In the genomic region with DNA sequence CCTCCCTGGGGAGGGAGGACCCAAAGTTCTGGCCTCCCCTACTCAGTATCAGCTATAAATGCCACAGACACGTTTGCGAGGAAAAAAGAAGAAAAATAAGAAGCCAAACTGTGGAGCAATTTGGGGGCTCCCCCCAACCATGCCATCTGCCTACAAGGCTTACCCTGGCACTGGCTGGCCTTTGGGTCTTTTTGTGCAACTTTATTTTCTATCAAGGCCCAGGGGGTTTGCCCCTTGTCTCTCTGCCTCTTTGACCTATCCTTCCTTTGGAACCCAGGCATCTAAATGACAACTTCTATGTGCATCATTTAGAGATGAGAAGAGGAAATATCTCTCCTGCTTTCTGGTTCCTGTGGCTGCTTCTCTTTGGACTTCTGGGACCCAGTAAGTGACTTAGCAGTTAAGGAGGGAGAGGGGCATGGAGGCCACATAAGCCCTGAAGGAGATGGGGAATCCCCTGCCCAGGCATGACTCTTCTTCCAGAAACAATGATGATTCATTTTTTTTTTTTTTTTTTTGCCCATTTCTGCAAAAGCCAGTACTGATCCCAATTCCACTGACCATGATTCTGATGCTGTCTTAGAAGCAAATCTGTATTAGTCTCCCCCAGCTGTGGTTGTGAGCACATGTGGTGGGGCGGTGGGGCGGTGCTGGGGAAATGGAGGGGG, we compare ENCODE assay signal across 16 cellular contexts. TPM values are rescaled to one million over a fixed set of nuclear protein-coding genes. Genes with fewer than 3 reads are reported as not detected.
A peak's percentile ranks its signal among the peaks of the same experiment; 100 is the strongest.
DNase-seq lines count a peak whose midpoint lies in the region; TF ChIP-seq lines count a peak whose summit lies in the region.
"Had no signal": no experiment of that assay in that cellular context is flagged by ENCODE, and none has a peak within 500 bp of the region (broad histone marks: within the 10 kb centered on the region; RNA-seq: fewer than 3 reads in every experiment).

TSS of gene MUC22 (plus strand) at position 82 of the 668 bp plus-strand sequence. CDS start at position 315, 233 bp downstream.

- peak within 1 kb of the TSS; percentile 11 for H4K91ac ChIP-seq in neuronal stem cell (ENCODE audit: low read depth, low read length, poor library complexity)

- 70% methylated on average over 4 of the region's 4 CpGs for WGBS in mammary epithelial cell (ENCODE audit: low coverage, missing lambda C conversion rate)
- WGBS in neuronal stem cell (ENCODE audit: extremely low coverage in 2 of 2, insufficient read length in 2 of 2, insufficient replicate concordance in 1 of 2), 2 donors: no CpG with 5 or more reads among the region's 4 CpGs
- 80 to 85% methylated on average over 4 of the region's 4 CpGs for WGBS in testis, 2 donors
- whole genome bisulfite sequencing in esophagus squamous epithelium, 2 donors: 79 to 80% methylated on average over 3 to 4 of the region's 4 CpGs

- H3K27me3 ChIP-seq in mammary epithelial cell (ENCODE audit: insufficient read depth, low read length) (no peaks in the 10 kb centered on the region), neuronal stem cell (ENCODE audit: control insufficient read depth in 3 of 3, insufficient read depth in 3 of 3, low read depth in 1 of 3, low read length in 3 of 3) (no peaks in the 10 kb centered on the region), testis (no peaks in the 10 kb centered on the region), esophagus squamous epithelium (peaks cover 0 to 24% (median 0%) of the 10 kb centered on the region in 4 donors)

- H2BK120ac ChIP-seq in neuronal stem cell (ENCODE audit: low read depth, low read length): no peak within 1 kb of the TSS

- dilution Hi-C loops in mammary epithelial cell (cut with HindIII; ENCODE audit: low sequenced_read_pairs): no loop called here

- H3K4me2 ChIP-seq in mammary epithelial cell (ENCODE audit: insufficient read depth, low read depth, low read length): no peak within 1 kb of the TSS
- H3K4me2 ChIP-seq in neuronal stem cell (ENCODE audit: insufficient read depth, low read length, poor library complexity, severe bottlenecking): no peak within 1 kb of the TSS

- no peak within 1 kb of the TSS for H3K23ac ChIP-seq in neuronal stem cell (ENCODE audit: low read depth, low read length, poor library complexity)

- TF ChIP-seq POLR2A in testis (IDR thresholded peaks at IDR 0.05) (no peak), esophagus squamous epithelium (IDR thresholded peaks at IDR 0.05) (no peak)

- no peaks in the 10 kb centered on the region for H3K79me2 ChIP-seq in mammary epithelial cell (ENCODE audit: insufficient read depth, low read length)

- H4K20me1 ChIP-seq in mammary epithelial cell (ENCODE audit: insufficient read depth, low read length): no peaks in the 10 kb centered on the region

- H3K14ac ChIP-seq in neuronal stem cell (ENCODE audit: low read length): no peak within 1 kb of the TSS

- H3K18ac ChIP-seq in neuronal stem cell (ENCODE audit: low read length): no peak within 1 kb of the TSS

- no peak within 1 kb of the TSS for H3K4ac ChIP-seq in neuronal stem cell (ENCODE audit: low read length)

- H3K27ac ChIP-seq in mammary epithelial cell (ENCODE audit: insufficient read depth, low read depth, low read length) (no peak within 1 kb of the TSS), neuronal stem cell (replicated peaks; ENCODE audit: low read length) (no peak within 1 kb of the TSS), testis (no peak within 1 kb of the TSS), esophagus squamous epithelium (peak within 1 kb of the TSS in 1 of 4 donors; percentile 33)
- H3K27ac ChIP-seq: lower lobe of right lung, prostate gland had no signal

- BruUV-seq in mammary epithelial cell (replicated peaks; lab: Mats Ljungman, UMichigan): no TSS peak

- TF ChIP-seq CTCF in AG10803 (conservative IDR thresholded peaks at IDR 0.05; ENCODE audit: low read length): no peak
- TF ChIP-seq CTCF in HFF-Myc (IDR thresholded peaks at IDR 0.05; ENCODE audit: low read depth, low read length, missing control alignments): no peak
- no peak for TF ChIP-seq CTCF in mammary epithelial cell (conservative IDR thresholded peaks at IDR 0.05 in 1 of 2, IDR thresholded peaks at IDR 0.05 in 1 of 2; ENCODE audit: extremely low read depth in 1 of 2, insufficient read depth in 1 of 2, low read depth in 1 of 2, low read length in 2 of 2)
- TF ChIP-seq CTCF in testis (IDR thresholded peaks at IDR 0.05): no peak
- no peak for TF ChIP-seq CTCF in esophagus squamous epithelium (IDR thresholded peaks at IDR 0.05)

- H2BK12ac ChIP-seq in neuronal stem cell (ENCODE audit: low read length): no peak within 1 kb of the TSS

- H2AK5ac ChIP-seq in neuronal stem cell (ENCODE audit: low read depth, low read length): no peak within 1 kb of the TSS

- no peak within 1 kb of the TSS for H4K8ac ChIP-seq in neuronal stem cell (ENCODE audit: low read depth, low read length)

- in situ Hi-C loops in mammary epithelial cell (cut with MboI; ENCODE audit: low sequenced_read_pairs in 2 of 2): no loop called here

- H3K9ac ChIP-seq in mammary epithelial cell (ENCODE audit: insufficient read depth, low read length) (no peak within 1 kb of the TSS), neuronal stem cell (ENCODE audit: low read depth, low read length, poor library complexity) (no peak within 1 kb of the TSS)

- H3K4me3 ChIP-seq in AG10803 (ENCODE audit: low read length) (no peak within 1 kb of the TSS), HFF-Myc (replicated peaks; ENCODE audit: low read depth, low read length) (no peak within 1 kb of the TSS), mammary epithelial cell (replicated peaks in 1 of 3; ENCODE audit: insufficient read depth in 1 of 3, low read depth in 2 of 3, low read length in 3 of 3) (no peak within 1 kb of the TSS), neuronal stem cell (ENCODE audit: low read length in 2 of 2) (no peak within 1 kb of the TSS), testis (no peak within 1 kb of the TSS), esophagus squamous epithelium (no peak within 1 kb of the TSS)
- H3K4me3 ChIP-seq: lower lobe of right lung, prostate gland had no signal

- H2BK5ac ChIP-seq in neuronal stem cell (ENCODE audit: low read length): no peak within 1 kb of the TSS

- H3K79me1 ChIP-seq in neuronal stem cell (ENCODE audit: low read depth, low read length): peaks cover 2% of the 10 kb centered on the region

- H3K4me1 ChIP-seq in mammary epithelial cell (ENCODE audit: insufficient read depth, low read length) (peaks cover 20% of the 10 kb centered on the region), neuronal stem cell (ENCODE audit: control insufficient read depth in 2 of 2, insufficient read depth in 1 of 2, low read depth in 1 of 2, low read length in 2 of 2) (no peaks in the 10 kb centered on the region), testis (no peaks in the 10 kb centered on the region), esophagus squamous epithelium (peaks cover 3 to 31% (median 4%) of the 10 kb centered on the region in 3 donors)
- H3K4me1 ChIP-seq: prostate gland had no signal

- no peak within 1 kb of the TSS for H2BK15ac ChIP-seq in neuronal stem cell (ENCODE audit: low read length)

- intact Hi-C loops in mammary epithelial cell (cut with micrococcal nuclease): no loop called here
- intact Hi-C loops in testis (cut with DNase I; ENCODE audit: low total_unique reads): no loop called here
- intact Hi-C loops in esophagus squamous epithelium (cut with DNase I): no loop called here

- H2AFZ ChIP-seq in mammary epithelial cell (ENCODE audit: low read depth, low read length): no peak within 1 kb of the TSS
- H2AFZ ChIP-seq in neuronal stem cell (ENCODE audit: low read length): no peak within 1 kb of the TSS

- H3K36me3 ChIP-seq in mammary epithelial cell (ENCODE audit: insufficient read depth, low read length) (no peaks in the 10 kb centered on the region), neuronal stem cell (replicated peaks in 1 of 2; ENCODE audit: control insufficient read depth in 2 of 2, insufficient read depth in 2 of 2, low read length in 2 of 2) (no peaks in the 10 kb centered on the region), testis (ENCODE audit: low read depth, missing control alignments) (no peaks in the 10 kb centered on the region), esophagus squamous epithelium (no peaks in the 10 kb centered on the region)
- H3K36me3 ChIP-seq: lower lobe of right lung, prostate gland had no signal

- peak; percentile 36 for DNase-seq in AG10803 (ENCODE audit: low read depth)
- peak; percentile 4 for DNase-seq in HFF-Myc (ENCODE audit: extremely low read depth, low read depth)
- DNase-seq in mammary epithelial cell: peak; percentile 69
- no peak for DNase-seq in neuronal stem cell (ENCODE audit: low spot score)
- DNase-seq in NK-92 (lab: John Stamatoyannopoulos, UW; ENCODE audit: unreplicated experiment): no peak
- DNase-seq in testis: no peak
- DNase-seq in GDM1 (lab: John Stamatoyannopoulos, UW): no peak
- no peak for DNase-seq in esophagus squamous epithelium (lab: John Stamatoyannopoulos, UW)
- DNase-seq: DMS79, glutamatergic neuron, lower lobe of right lung, NCI-H1417 had no signal

- H3K9me3 ChIP-seq in mammary epithelial cell (replicated peaks; ENCODE audit: insufficient read depth, low read length) (no peaks in the 10 kb centered on the region), neuronal stem cell (replicated peaks in 1 of 2; ENCODE audit: control insufficient read depth in 2 of 2, insufficient read depth in 1 of 2, low read depth in 1 of 2, low read length in 2 of 2) (no peaks in the 10 kb centered on the region), testis (no peaks in the 10 kb centered on the region), esophagus squamous epithelium (no peaks in the 10 kb centered on the region)
- H3K9me3 ChIP-seq: lower lobe of right lung, prostate gland had no signal

- CTCF ChIA-PET in mammary epithelial cell (lab: Charles Lee; ENCODE audit: low non-redundant PET): no interaction called here

RNA-seq across cellular contexts. Expression of gene MUC22, which starts in this region (rescaled TPM):
- total RNA-seq in mammary epithelial cell: not detected
- not detected for polyA plus RNA-seq in mammary epithelial cell
- not detected for polyA minus RNA-seq in mammary epithelial cell
- polyA plus RNA-seq in neuronal stem cell (2013, experiment 1 of 2): not detected
- polyA plus RNA-seq in neuronal stem cell (2013, experiment 2 of 2): not detected
- total RNA-seq in testis: under 1 TPM; 0.31 to 0.87 TPM
- 0.21 TPM for polyA plus RNA-seq in testis (ENCODE audit: insufficient read depth, low read depth, low replicate concordance)
- total RNA-seq in esophagus squamous epithelium: 10 to 100 TPM in 1 of 4 donors, 1 to 10 TPM in 3; 4.1 to 10.1 (median 7.6) TPM
- total RNA-seq: HT-29; lower lobe of right lung; T-helper 1 cell treated with Interleukin-12 subunit alpha and Interleukin-12 subunit beta and Interleukin-4 antibody, amounts not matched to agents 30 ng/mL and 1 ng/mL, for 36 hours; urinary bladder had no signal
- polyA plus RNA-seq: urinary bladder had no signal

Comparison
In these comparisons a context has a peak if more than half of its experiments do, and no peak if none do; other contexts are left out.
1. Peak in DNase-seq in mammary epithelial cell; RNA of the gene not detected or under 1 TPM.
2. DNase-seq: peak in AG10803 (single experiment) and HFF-Myc (single experiment); none in neuronal stem cell (single experiment), NK-92 (single experiment), testis (single experiment), GDM1 (single experiment) and esophagus squamous epithelium (single experiment).